Comparison of ENCODE assay signal across 8 cellular contexts in the genomic region with DNA sequence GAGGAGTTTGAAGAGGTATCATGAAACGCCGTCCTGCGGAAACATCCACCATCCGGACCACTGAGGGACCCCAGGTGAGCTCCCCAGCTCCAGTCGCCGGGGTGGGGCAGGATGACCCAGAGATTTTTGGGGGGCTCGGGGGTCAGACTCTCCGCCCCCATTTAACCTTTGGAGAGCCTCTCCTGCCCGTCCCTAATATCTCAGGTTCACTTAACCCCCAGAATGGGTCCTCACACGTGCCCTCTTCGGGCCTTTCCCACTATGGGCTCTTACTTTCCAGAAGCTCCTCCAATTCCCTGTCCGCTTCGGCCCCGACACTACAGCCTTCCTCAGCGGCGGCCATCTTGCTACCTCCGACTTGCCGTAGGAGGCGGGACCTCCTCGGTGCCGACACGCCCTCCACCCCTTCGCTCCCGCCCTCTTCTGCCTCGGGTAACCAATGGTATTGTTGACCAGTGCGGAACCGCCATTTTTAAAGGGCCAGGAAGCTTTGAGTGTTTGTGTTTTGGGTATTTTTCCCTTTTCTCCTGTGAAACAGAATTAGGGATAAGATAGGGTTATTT. TPM values are rescaled to one million over a fixed set of nuclear protein-coding genes. Genes with fewer than 3 reads are reported as not detected.
DNase-seq lines count a peak whose midpoint lies in the region; ATAC-seq, FAIRE-seq and TF ChIP-seq lines count a peak whose summit lies in the region.

A gene with protein sequence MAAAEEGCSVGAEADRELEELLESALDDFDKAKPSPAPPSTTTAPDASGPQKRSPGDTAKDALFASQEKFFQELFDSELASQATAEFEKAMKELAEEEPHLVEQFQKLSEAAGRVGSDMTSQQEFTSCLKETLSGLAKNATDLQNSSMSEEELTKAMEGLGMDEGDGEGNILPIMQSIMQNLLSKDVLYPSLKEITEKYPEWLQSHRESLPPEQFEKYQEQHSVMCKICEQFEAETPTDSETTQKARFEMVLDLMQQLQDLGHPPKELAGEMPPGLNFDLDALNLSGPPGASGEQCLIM (minus strand): TSS at position 352 of the 563 bp plus-strand sequence. CDS start 9 bp downstream, at position 343.

- H2BK5ac ChIP-seq in H1 (ENCODE audit: low read depth, low read length) (peak within 1 kb of the TSS; percentile 71), mesenchymal stem cell (ENCODE audit: low read depth, low read length, poor library complexity, severe bottlenecking) (peak within 1 kb of the TSS; percentile 51)

- H3K4me2 ChIP-seq in H1 (ENCODE audit: insufficient read depth in 1 of 2, low read depth in 2 of 2, low read length in 2 of 2), result peak within 1 kb of the TSS; percentile 82
- H3K4me2 ChIP-seq in mesenchymal stem cell (ENCODE audit: low read length, poor library complexity, severe bottlenecking), result peak within 1 kb of the TSS; percentile 44

- H3K4ac ChIP-seq in H1 (replicated peaks; ENCODE audit: insufficient read length, low read depth, low read length), result no peak within 1 kb of the TSS
- peak within 1 kb of the TSS; percentile 15 to 61 for H3K4ac ChIP-seq in mesenchymal stem cell (ENCODE audit: low read depth in 1 of 2, low read length in 2 of 2)

- H4K5ac ChIP-seq in H1 (ENCODE audit: insufficient read length, low read depth, low read length), result no peak within 1 kb of the TSS

- H3K23ac ChIP-seq in H1 (ENCODE audit: insufficient read length) (no peak within 1 kb of the TSS), mesenchymal stem cell (ENCODE audit: low read length in 2 of 2) (no peak within 1 kb of the TSS)

- H2AFZ ChIP-seq in H1 (ENCODE audit: low read length) (peak within 1 kb of the TSS; percentile 68; the same call in 1 of the 2 replicates), mesenchymal stem cell (ENCODE audit: low read depth, low read length) (peak within 1 kb of the TSS; percentile 81)

- H3K14ac ChIP-seq in H1 (ENCODE audit: insufficient read length) (no peak within 1 kb of the TSS), mesenchymal stem cell (ENCODE audit: low read length in 2 of 2) (peak within 1 kb of the TSS in 1 of 2 experiments; percentile 47)

- H3K79me2 ChIP-seq in H1 (ENCODE audit: control insufficient read depth in 1 of 2, insufficient read depth in 2 of 2, low read length in 2 of 2), result peaks cover 0 to 15% of the 10 kb centered on the region in 2 experiments; a peak in 2 of 4 replicates

- H4K8ac ChIP-seq in H1 (ENCODE audit: extremely low read depth, insufficient read depth, low read length) (peak within 1 kb of the TSS; percentile 83; the same call in 1 of the 2 replicates), mesenchymal stem cell (ENCODE audit: low read length) (peak within 1 kb of the TSS; percentile 59)

- WGBS in H1 (ENCODE audit: extremely low coverage in 1 of 2, insufficient coverage in 1 of 2, insufficient read length in 1 of 2, insufficient replicate concordance in 2 of 2, low coverage in 1 of 2, low lambda C conversion rate in 2 of 2, missing lambda C conversion rate in 1 of 2), 2 experiments, result 1% methylated on average over 27 of the region's 27 CpGs; no CpG with 5 or more reads in 1 of the 2 experiments
- 0% methylated on average over 27 of the region's 27 CpGs for WGBS in mesenchymal stem cell

- H3K4me1 ChIP-seq in NT2/D1 (ENCODE audit: insufficient read depth, insufficient read length), result peaks cover 5% of the 10 kb centered on the region
- H3K4me1 ChIP-seq in H1 (replicated peaks in 1 of 4; ENCODE audit: control insufficient read depth in 3 of 4, insufficient read depth in 4 of 4, low read length in 3 of 4), result peaks cover 5 to 6% (median 5%) of the 10 kb centered on the region in 4 experiments; a peak in 6 of 7 replicates
- peaks cover 6% of the 10 kb centered on the region for H3K4me1 ChIP-seq in mesenchymal stem cell (ENCODE audit: control insufficient read depth, insufficient read depth, low read depth, low read length)

- peaks cover 6% of the 10 kb centered on the region; the same call in 1 of the 2 replicates for H3K23me2 ChIP-seq in H1 (ENCODE audit: low read depth, low read length)

- TF ChIP-seq POLR2A in H1 (IDR thresholded peaks at IDR 0.05; ENCODE audit: control extremely low read depth in 1 of 2, low read depth in 2 of 2, low read length in 2 of 2), result peak; percentile 87 to 91

- H3K79me1 ChIP-seq in H1 (ENCODE audit: low read depth, low read length) (peaks cover 3% of the 10 kb centered on the region; the same call in 1 of the 2 replicates), mesenchymal stem cell (replicated peaks; ENCODE audit: low read length, poor library complexity, severe bottlenecking) (peaks cover 23% of the 10 kb centered on the region)

- peak within 1 kb of the TSS; percentile 22 for H3K56ac ChIP-seq in H1 (replicated peaks; ENCODE audit: insufficient read length, low read depth, low read length)

- no peak within 1 kb of the TSS; the same call in 1 of the 2 replicates for H2BK15ac ChIP-seq in H1 (ENCODE audit: low read length)
- H2BK15ac ChIP-seq in mesenchymal stem cell (ENCODE audit: low read depth, poor library complexity, severe bottlenecking), result no peak within 1 kb of the TSS

- ATAC-seq in GM21381 (IDR thresholded peaks at IDR 0.05; ENCODE audit: unreplicated experiment), result peak; percentile 93
- ATAC-seq in activated CD8-positive, alpha-beta memory T cell treated with anti-CD3 and anti-CD28 coated beads, Interleukin-2, amount 10 ng/mL, durations not matched to agents 7 days and 5 days, result peak; percentile 100

- H4K20me1 ChIP-seq in H1 (replicated peaks in 1 of 2; ENCODE audit: control insufficient read depth in 1 of 2, insufficient read depth in 2 of 2, low read length in 2 of 2), result peaks cover 0 to 3% of the 10 kb centered on the region in 2 experiments

- no peak for TF ChIP-seq CTCF in H1 (IDR thresholded peaks at IDR 0.05; ENCODE audit: control extremely low read depth in 1 of 3, insufficient read depth in 1 of 3, low read depth in 1 of 3, low read length in 3 of 3)

- CTCF ChIA-PET in activated CD8-positive, alpha-beta memory T cell treated with anti-CD3 and anti-CD28 coated beads, Interleukin-2, amount 10 ng/mL, durations not matched to agents 7 days and 5 days (lab: Charles Lee), result interaction anchor here (1.0 to 2.6 kb wide), 15 partner anchors 8 to 206 kb away, joined by 3 to 11 read pairs (median 4); partner anchors contain the start of gene DCAF8
- CTCF ChIA-PET in H1 (lab: Charles Lee; ENCODE audit: partially characterized antibody), result interaction anchor here (0.7 to 1.6 kb wide), 11 partner anchors 10 to 123 kb away, joined by 3 to 8 read pairs (median 3); no protein-coding TSS in a partner anchor

- peak within 1 kb of the TSS; percentile 97 for H3K9ac ChIP-seq in NT2/D1 (ENCODE audit: insufficient read length, low read depth)
- peak within 1 kb of the TSS; percentile 86 to 94 (median 88) for H3K9ac ChIP-seq in H1 (replicated peaks in 1 of 4; ENCODE audit: extremely low read depth in 1 of 4, low read depth in 3 of 4, low read length in 3 of 4)
- H3K9ac ChIP-seq in mesenchymal stem cell (ENCODE audit: low read length), result peak within 1 kb of the TSS; percentile 98

- peak within 1 kb of the TSS; percentile 100 for H3K4me3 Mint-ChIP-seq in activated CD8-positive, alpha-beta memory T cell treated with anti-CD3 and anti-CD28 coated beads, Interleukin-2, amount 10 ng/mL, durations not matched to agents 7 days and 5 days

- peak within 1 kb of the TSS; percentile 81 for H3K27ac ChIP-seq in H1 (ENCODE audit: low read depth, low read length)
- H3K27ac ChIP-seq in mesenchymal stem cell (ENCODE audit: low read length, poor library complexity, severe bottlenecking), result peak within 1 kb of the TSS; percentile 88

- no peak for TF ChIP-seq RAD21 in H1 (IDR thresholded peaks at IDR 0.05 in 1 of 2, conservative IDR thresholded peaks at IDR 0.05 in 1 of 2; ENCODE audit: low read depth in 2 of 2, low read length in 2 of 2)

- H3K4me3 ChIP-seq in NT2/D1 (ENCODE audit: insufficient read length, low read depth) (peak within 1 kb of the TSS; percentile 89), H1 (ENCODE audit: extremely low read depth in 1 of 4, insufficient read depth in 2 of 4, low read depth in 3 of 4, low read length in 4 of 4) (peak within 1 kb of the TSS; percentile 87 to 98 (median 90)), mesenchymal stem cell (ENCODE audit: insufficient read depth in 1 of 2, low read depth in 1 of 2, low read length in 2 of 2) (peak within 1 kb of the TSS; percentile 66 to 95)

- POLR2A ChIA-PET in H1 (lab: Charles Lee; ENCODE audit: partially characterized antibody), result interaction anchor here (0.6 to 7.2 kb wide), 26 partner anchors 9 to 168 kb away, joined by 3 to 79 read pairs (median 3); partner anchors contain the start of genes ATP1A2, COPA, DCAF8 and NCSTN

- H3K27me3 ChIP-seq in NT2/D1 (ENCODE audit: insufficient read depth, insufficient read length) (no peaks in the 10 kb centered on the region), H1 (replicated peaks in 1 of 4; ENCODE audit: control insufficient read depth in 3 of 4, extremely low read depth in 1 of 4, insufficient read depth in 3 of 4, low read length in 3 of 4) (no peaks in the 10 kb centered on the region), mesenchymal stem cell (ENCODE audit: control insufficient read depth in 1 of 2, insufficient read depth in 1 of 2, low read length in 2 of 2) (no peaks in the 10 kb centered on the region)

- peak within 1 kb of the TSS; percentile 93 for H3K27ac Mint-ChIP-seq in activated CD8-positive, alpha-beta memory T cell treated with anti-CD3 and anti-CD28 coated beads, Interleukin-2, amount 10 ng/mL, durations not matched to agents 7 days and 5 days

- no peaks in the 10 kb centered on the region for H3K9me3 ChIP-seq in NT2/D1 (ENCODE audit: insufficient read depth, low read length)
- H3K9me3 ChIP-seq in H1 (ENCODE audit: insufficient read depth in 2 of 2, low read depth in 1 of 2, low read length in 1 of 2), result no peaks in the 10 kb centered on the region
- no peaks in the 10 kb centered on the region for H3K9me3 ChIP-seq in mesenchymal stem cell (ENCODE audit: control insufficient read depth, low read length)

- FAIRE-seq in H1 (lab: Jason Lieb, UNC), result peak; percentile 63

- peaks cover 19% of the 10 kb centered on the region for H3K4me1 Mint-ChIP-seq in activated CD8-positive, alpha-beta memory T cell treated with anti-CD3 and anti-CD28 coated beads, Interleukin-2, amount 10 ng/mL, durations not matched to agents 7 days and 5 days

- no peak within 1 kb of the TSS for H4K91ac ChIP-seq in H1 (replicated peaks; ENCODE audit: insufficient read length, low read length)
- no peak within 1 kb of the TSS for H4K91ac ChIP-seq in mesenchymal stem cell (ENCODE audit: low read length)

- H3K36me3 ChIP-seq in NT2/D1 (ENCODE audit: insufficient read depth, insufficient read length, low read length) (peaks cover 58% of the 10 kb centered on the region), H1 (ENCODE audit: control insufficient read depth in 2 of 4, insufficient read depth in 4 of 4, low read length in 3 of 4) (peaks cover 16 to 37% (median 31%) of the 10 kb centered on the region in 4 experiments), mesenchymal stem cell (ENCODE audit: control insufficient read depth in 1 of 2, insufficient read depth in 2 of 2, low read depth in 1 of 2, low read length in 2 of 2) (peaks cover 24 to 55% of the 10 kb centered on the region in 2 experiments)

- no peak within 1 kb of the TSS for H2BK12ac ChIP-seq in H1 (ENCODE audit: low read depth, low read length)
- H2BK12ac ChIP-seq in mesenchymal stem cell (ENCODE audit: low read length in 2 of 2), result no peak within 1 kb of the TSS

- no peak within 1 kb of the TSS for H2BK20ac ChIP-seq in H1 (ENCODE audit: low read length)

- DNase-seq in COR-L47 (lab: John Stamatoyannopoulos, UW), result peak; percentile 81
- DNase-seq in HUDEP-2 (lab: John Stamatoyannopoulos, UW; ENCODE audit: unreplicated experiment in 76 of 76), result peak in 75 of 76 experiments; percentile 32 to 94 (median 86)
- peak; percentile 95 for DNase-seq in NT2/D1 (ENCODE audit: low read depth, low spot score)
- DNase-seq in activated CD8-positive, alpha-beta memory T cell treated with anti-CD3 and anti-CD28 coated beads, Interleukin-2, amount 10 ng/mL, durations not matched to agents 7 days and 5 days, result peak; percentile 97
- peak; percentile 86 to 95 for DNase-seq in H1 (ENCODE audit: low read depth in 1 of 2, low spot score in 2 of 2)
- peak; percentile 94 for DNase-seq in mesenchymal stem cell
- peak; percentile 79 for DNase-seq in stimulated activated CD8-positive, alpha-beta memory T cell treated with anti-CD3 and anti-CD28 coated beads, Interleukin-12 subunit alpha, Interleukin-12 subunit beta, amount 100 ng/mL, for 4 hours (ENCODE audit: low read depth)

- peaks cover 29% of the 10 kb centered on the region for H3K36me3 Mint-ChIP-seq in activated CD8-positive, alpha-beta memory T cell treated with anti-CD3 and anti-CD28 coated beads, Interleukin-2, amount 10 ng/mL, durations not matched to agents 7 days and 5 days

- H3K27me3 Mint-ChIP-seq in activated CD8-positive, alpha-beta memory T cell treated with anti-CD3 and anti-CD28 coated beads, Interleukin-2, amount 10 ng/mL, durations not matched to agents 7 days and 5 days, result no peaks in the 10 kb centered on the region

- TF ChIP-seq EP300 in H1 (IDR thresholded peaks at IDR 0.05; ENCODE audit: borderline replicate concordance in 1 of 2, low read depth in 2 of 2, low read length in 2 of 2), result no peak

- H2AK5ac ChIP-seq in H1 (ENCODE audit: low read depth, low read length) (no peak within 1 kb of the TSS), mesenchymal stem cell (ENCODE audit: low read length, severe bottlenecking) (no peak within 1 kb of the TSS)

- H2BK120ac ChIP-seq in H1 (replicated peaks; ENCODE audit: low read depth, low read length), result no peak within 1 kb of the TSS
- peak within 1 kb of the TSS; percentile 22 for H2BK120ac ChIP-seq in mesenchymal stem cell (ENCODE audit: low read depth, low read length)

- no peaks in the 10 kb centered on the region for H3K9me3 Mint-ChIP-seq in activated CD8-positive, alpha-beta memory T cell treated with anti-CD3 and anti-CD28 coated beads, Interleukin-2, amount 10 ng/mL, durations not matched to agents 7 days and 5 days (ENCODE audit: low read depth)

- H3K18ac ChIP-seq in H1 (ENCODE audit: extremely low read depth, low read length), result no peak within 1 kb of the TSS; the same call in 1 of the 2 replicates
- H3K18ac ChIP-seq in mesenchymal stem cell (ENCODE audit: low read depth in 1 of 2, low read length in 2 of 2), result peak within 1 kb of the TSS; percentile 72 to 80

RNA-seq across cellular contexts. Expression of the gene that starts here (rescaled TPM):
- total RNA-seq in activated CD8-positive, alpha-beta memory T cell treated with anti-CD3 and anti-CD28 coated beads, Interleukin-2, amount 10 ng/mL, durations not matched to agents 7 days and 5 days, result 10 to 100 TPM; 49.4 to 54.4 TPM
- 80.2 TPM in 2 replicates for total RNA-seq in H1 (2021; fragmentation: NEBNext Ultra II Directional; extraction: Animal tissue kit (Norgen Biotek cat#: 25700))
- 36.4 and 50.4 TPM in 2 replicates for polyA plus RNA-seq in H1 (2011; rRNA removed)
- 48.4 TPM for polyA plus RNA-seq in H1 (2011; cell fraction: cytosol; rRNA removed)
- 35.9 TPM for polyA plus RNA-seq in H1 (2011; cell fraction: nucleus; rRNA removed)
- polyA plus RNA-seq in H1 (2012, experiment 1 of 2), result 55.8 to 63.3 TPM (median 57.7 TPM) in 4 replicates
- 34.3 TPM for polyA plus RNA-seq in H1 (2012, experiment 2 of 2)
- polyA plus RNA-seq in H1 (2013, experiment 1 of 2), result 33.4 TPM
- polyA plus RNA-seq in H1 (2013, experiment 2 of 2), result 32.0 TPM
- 76.8 and 97.3 TPM in 2 replicates for polyA minus RNA-seq in H1 (2011; rRNA and poly(A)+ RNA removed)
- polyA minus RNA-seq in H1 (2011; cell fraction: cytosol; rRNA and poly(A)+ RNA removed), result 28.8 TPM
- 69.6 TPM for polyA minus RNA-seq in H1 (2011; cell fraction: nucleus; rRNA and poly(A)+ RNA removed)
- polyA plus RNA-seq in mesenchymal stem cell (2013, experiment 1 of 2), result 25.8 TPM
- polyA plus RNA-seq in mesenchymal stem cell (2013, experiment 2 of 2), result 26.9 TPM

Comparison
In these comparisons a context has a peak if more than half of its experiments do, and no peak if none do; other contexts are left out.
1. Peak in every context shown above with its lines: DNase-seq, ATAC-seq, H3K4me3 ChIP-seq and H3K27ac ChIP-seq.